Comparison of ENCODE assay signal across 1 cellular context in genomic region chr2:159131882-159132281, GRCh38.
TF ChIP-seq lines count a peak whose summit lies in the region.

No MANE protein-coding gene starts in this region.

TF ChIP-seq in IMR-90, 13 proteins besides CTCF, POLR2A, EP300 and RAD21 (continued from another document):
- TF ChIP-seq NFE2L2 (IDR thresholded peaks at IDR 0.05; ENCODE audit: low read depth, low read length) (0 out of 2 replicates have a peak, but pooled peaks have one; percentile 11), FOS (IDR thresholded peaks at IDR 0.05; ENCODE audit: low read depth, low read length) (peak; percentile 79), MXI1 (IDR thresholded peaks at IDR 0.05; ENCODE audit: borderline replicate concordance, low read depth, low read length) (no peak), RCOR1 (IDR thresholded peaks at IDR 0.05; ENCODE audit: insufficient replicate concordance, low read length) (no peak), ELK1 (IDR thresholded peaks at IDR 0.05; ENCODE audit: borderline replicate concordance, low read depth, low read length) (no peak), MAZ (IDR thresholded peaks at IDR 0.05; ENCODE audit: borderline replicate concordance, low read depth, low read length) (0 out of 2 replicates have a peak, but pooled peaks have one; percentile 19), CHD1 (IDR thresholded peaks at IDR 0.05; ENCODE audit: low read depth, low read length) (no peak), SMC3 (IDR thresholded peaks at IDR 0.05; ENCODE audit: low read depth, low read length) (0 out of 2 replicates have a peak, but pooled peaks have one; percentile 1)
